ENCODE assay signal across 1 cellular context in genomic region chr17:78117027-78117981, GRCh38.
TF ChIP-seq lines count a peak whose summit lies in the region.

No MANE protein-coding gene starts in this region.

TF ChIP-seq in H1, 55 proteins besides CTCF, POLR2A, EP300 and RAD21:
- TF ChIP-seq JUND (IDR thresholded peaks at IDR 0.05; ENCODE audit: low read length) (no peak), CEBPB (IDR thresholded peaks at IDR 0.05; ENCODE audit: low read depth, low read length) (no peak), CREB1 (IDR thresholded peaks at IDR 0.05) (no peak), SRF (IDR thresholded peaks at IDR 0.05; ENCODE audit: low read depth, low read length) (no peak), CTBP2 (IDR thresholded peaks at IDR 0.05; ENCODE audit: borderline replicate concordance, insufficient read depth, insufficient read length, low read length) (no peak), CHD7 (IDR thresholded peaks at IDR 0.05; ENCODE audit: insufficient replicate concordance, low read length) (no peak), SIN3A (conservative IDR thresholded peaks at IDR 0.05 in 1 of 2, IDR thresholded peaks at IDR 0.05 in 1 of 2; ENCODE audit: low read depth in 1 of 2, low read length in 2 of 2) (no peak), PHF8 (conservative IDR thresholded peaks at IDR 0.05; ENCODE audit: low read depth, low read length) (no peak), GTF2F1 (IDR thresholded peaks at IDR 0.05; ENCODE audit: borderline replicate concordance, low read depth, low read length) (no peak), TEAD4 (IDR thresholded peaks at IDR 0.05; ENCODE audit: low read depth, low read length) (no peak), TCF12 (IDR thresholded peaks at IDR 0.05; ENCODE audit: low read depth, low read length) (no peak), JUN (IDR thresholded peaks at IDR 0.05; ENCODE audit: low read depth, low read length) (no peak), SIX5 (IDR thresholded peaks at IDR 0.05; ENCODE audit: low read depth, low read length) (no peak)
- TF ChIP-seq, protein P1, sequence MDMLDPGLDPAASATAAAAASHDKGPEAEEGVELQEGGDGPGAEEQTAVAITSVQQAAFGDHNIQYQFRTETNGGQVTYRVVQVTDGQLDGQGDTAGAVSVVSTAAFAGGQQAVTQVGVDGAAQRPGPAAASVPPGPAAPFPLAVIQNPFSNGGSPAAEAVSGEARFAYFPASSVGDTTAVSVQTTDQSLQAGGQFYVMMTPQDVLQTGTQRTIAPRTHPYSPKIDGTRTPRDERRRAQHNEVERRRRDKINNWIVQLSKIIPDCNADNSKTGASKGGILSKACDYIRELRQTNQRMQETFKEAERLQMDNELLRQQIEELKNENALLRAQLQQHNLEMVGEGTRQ (IDR thresholded peaks at IDR 0.05; ENCODE audit: low read length) = no peak
